Comparison of ENCODE assay signal across 2 cellular contexts in genomic region chr21:41614456-41615010, GRCh38.
TF ChIP-seq lines count a peak whose summit lies in the region.

No MANE protein-coding gene starts in this region.

TF ChIP-seq in SK-N-SH, 30 proteins besides CTCF, POLR2A, EP300 and RAD21 (continued from another document):
- TF ChIP-seq, protein P1, sequence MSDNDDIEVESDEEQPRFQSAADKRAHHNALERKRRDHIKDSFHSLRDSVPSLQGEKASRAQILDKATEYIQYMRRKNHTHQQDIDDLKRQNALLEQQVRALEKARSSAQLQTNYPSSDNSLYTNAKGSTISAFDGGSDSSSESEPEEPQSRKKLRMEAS (IDR thresholded peaks at IDR 0.05; ENCODE audit: low read depth), result no peak
- no peak for TF ChIP-seq POLR2AphosphoS5 (IDR thresholded peaks at IDR 0.05; ENCODE audit: low read depth, low read length)
- TF ChIP-seq TAF1 (IDR thresholded peaks at IDR 0.05; ENCODE audit: borderline replicate concordance, low read depth, low read length), result no peak

TF ChIP-seq in SK-N-SH treated with all-trans-retinoic acid at 6 μM for 48 hours, 23 proteins besides CTCF, POLR2A, EP300 and RAD21 (continued from another document):
- TF ChIP-seq, protein P2, sequence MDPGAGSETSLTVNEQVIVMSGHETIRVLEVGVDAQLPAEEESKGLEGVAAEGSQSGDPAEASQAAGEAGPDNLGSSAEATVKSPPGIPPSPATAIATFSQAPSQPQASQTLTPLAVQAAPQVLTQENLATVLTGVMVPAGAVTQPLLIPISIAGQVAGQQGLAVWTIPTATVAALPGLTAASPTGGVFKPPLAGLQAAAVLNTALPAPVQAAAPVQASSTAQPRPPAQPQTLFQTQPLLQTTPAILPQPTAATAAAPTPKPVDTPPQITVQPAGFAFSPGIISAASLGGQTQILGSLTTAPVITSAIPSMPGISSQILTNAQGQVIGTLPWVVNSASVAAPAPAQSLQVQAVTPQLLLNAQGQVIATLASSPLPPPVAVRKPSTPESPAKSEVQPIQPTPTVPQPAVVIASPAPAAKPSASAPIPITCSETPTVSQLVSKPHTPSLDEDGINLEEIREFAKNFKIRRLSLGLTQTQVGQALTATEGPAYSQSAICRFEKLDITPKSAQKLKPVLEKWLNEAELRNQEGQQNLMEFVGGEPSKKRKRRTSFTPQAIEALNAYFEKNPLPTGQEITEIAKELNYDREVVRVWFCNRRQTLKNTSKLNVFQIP (CRISPR knock-in tag; IDR thresholded peaks at IDR 0.05; ENCODE audit: borderline replicate concordance, low read depth), result no peak
- TF ChIP-seq ZFP30 (CRISPR knock-in tag; IDR thresholded peaks at IDR 0.05) (no peak), ZNF8 (CRISPR knock-in tag; IDR thresholded peaks at IDR 0.05) (no peak), TCF4 (CRISPR knock-in tag; IDR thresholded peaks at IDR 0.05; ENCODE audit: borderline replicate concordance) (no peak), GLIS3 (CRISPR knock-in tag; IDR thresholded peaks at IDR 0.05) (no peak), CSDC2 (CRISPR knock-in tag; IDR thresholded peaks at IDR 0.05) (no peak), ZNF565 (CRISPR knock-in tag; conservative IDR thresholded peaks at IDR 0.05; ENCODE audit: low read depth) (no peak), RARB (CRISPR knock-in tag; IDR thresholded peaks at IDR 0.05) (no peak)
- TF ChIP-seq, protein P3, sequence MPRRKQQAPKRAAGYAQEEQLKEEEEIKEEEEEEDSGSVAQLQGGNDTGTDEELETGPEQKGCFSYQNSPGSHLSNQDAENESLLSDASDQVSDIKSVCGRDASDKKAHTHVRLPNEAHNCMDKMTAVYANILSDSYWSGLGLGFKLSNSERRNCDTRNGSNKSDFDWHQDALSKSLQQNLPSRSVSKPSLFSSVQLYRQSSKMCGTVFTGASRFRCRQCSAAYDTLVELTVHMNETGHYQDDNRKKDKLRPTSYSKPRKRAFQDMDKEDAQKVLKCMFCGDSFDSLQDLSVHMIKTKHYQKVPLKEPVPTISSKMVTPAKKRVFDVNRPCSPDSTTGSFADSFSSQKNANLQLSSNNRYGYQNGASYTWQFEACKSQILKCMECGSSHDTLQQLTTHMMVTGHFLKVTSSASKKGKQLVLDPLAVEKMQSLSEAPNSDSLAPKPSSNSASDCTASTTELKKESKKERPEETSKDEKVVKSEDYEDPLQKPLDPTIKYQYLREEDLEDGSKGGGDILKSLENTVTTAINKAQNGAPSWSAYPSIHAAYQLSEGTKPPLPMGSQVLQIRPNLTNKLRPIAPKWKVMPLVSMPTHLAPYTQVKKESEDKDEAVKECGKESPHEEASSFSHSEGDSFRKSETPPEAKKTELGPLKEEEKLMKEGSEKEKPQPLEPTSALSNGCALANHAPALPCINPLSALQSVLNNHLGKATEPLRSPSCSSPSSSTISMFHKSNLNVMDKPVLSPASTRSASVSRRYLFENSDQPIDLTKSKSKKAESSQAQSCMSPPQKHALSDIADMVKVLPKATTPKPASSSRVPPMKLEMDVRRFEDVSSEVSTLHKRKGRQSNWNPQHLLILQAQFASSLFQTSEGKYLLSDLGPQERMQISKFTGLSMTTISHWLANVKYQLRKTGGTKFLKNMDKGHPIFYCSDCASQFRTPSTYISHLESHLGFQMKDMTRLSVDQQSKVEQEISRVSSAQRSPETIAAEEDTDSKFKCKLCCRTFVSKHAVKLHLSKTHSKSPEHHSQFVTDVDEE (CRISPR knock-in tag; IDR thresholded peaks at IDR 0.05), result no peak
- TF ChIP-seq, protein P4, sequence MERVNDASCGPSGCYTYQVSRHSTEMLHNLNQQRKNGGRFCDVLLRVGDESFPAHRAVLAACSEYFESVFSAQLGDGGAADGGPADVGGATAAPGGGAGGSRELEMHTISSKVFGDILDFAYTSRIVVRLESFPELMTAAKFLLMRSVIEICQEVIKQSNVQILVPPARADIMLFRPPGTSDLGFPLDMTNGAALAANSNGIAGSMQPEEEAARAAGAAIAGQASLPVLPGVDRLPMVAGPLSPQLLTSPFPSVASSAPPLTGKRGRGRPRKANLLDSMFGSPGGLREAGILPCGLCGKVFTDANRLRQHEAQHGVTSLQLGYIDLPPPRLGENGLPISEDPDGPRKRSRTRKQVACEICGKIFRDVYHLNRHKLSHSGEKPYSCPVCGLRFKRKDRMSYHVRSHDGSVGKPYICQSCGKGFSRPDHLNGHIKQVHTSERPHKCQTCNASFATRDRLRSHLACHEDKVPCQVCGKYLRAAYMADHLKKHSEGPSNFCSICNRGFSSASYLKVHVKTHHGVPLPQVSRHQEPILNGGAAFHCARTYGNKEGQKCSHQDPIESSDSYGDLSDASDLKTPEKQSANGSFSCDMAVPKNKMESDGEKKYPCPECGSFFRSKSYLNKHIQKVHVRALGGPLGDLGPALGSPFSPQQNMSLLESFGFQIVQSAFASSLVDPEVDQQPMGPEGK (CRISPR knock-in tag; IDR thresholded peaks at IDR 0.05; ENCODE audit: borderline replicate concordance), result no peak
- TF ChIP-seq, protein P5, sequence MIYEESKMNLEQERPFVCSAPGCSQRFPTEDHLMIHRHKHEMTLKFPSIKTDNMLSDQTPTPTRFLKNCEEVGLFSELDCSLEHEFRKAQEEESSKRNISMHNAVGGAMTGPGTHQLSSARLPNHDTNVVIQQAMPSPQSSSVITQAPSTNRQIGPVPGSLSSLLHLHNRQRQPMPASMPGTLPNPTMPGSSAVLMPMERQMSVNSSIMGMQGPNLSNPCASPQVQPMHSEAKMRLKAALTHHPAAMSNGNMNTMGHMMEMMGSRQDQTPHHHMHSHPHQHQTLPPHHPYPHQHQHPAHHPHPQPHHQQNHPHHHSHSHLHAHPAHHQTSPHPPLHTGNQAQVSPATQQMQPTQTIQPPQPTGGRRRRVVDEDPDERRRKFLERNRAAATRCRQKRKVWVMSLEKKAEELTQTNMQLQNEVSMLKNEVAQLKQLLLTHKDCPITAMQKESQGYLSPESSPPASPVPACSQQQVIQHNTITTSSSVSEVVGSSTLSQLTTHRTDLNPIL (CRISPR knock-in tag; IDR thresholded peaks at IDR 0.05; ENCODE audit: low read depth), result no peak
